In genomic region chr15:90184786-90185704, GRCh38 we compare ENCODE assay signal across 1 cellular context.
TF ChIP-seq lines count a peak whose summit lies in the region.

No MANE protein-coding gene starts in this region.

TF ChIP-seq in SK-N-SH, 30 proteins besides CTCF, POLR2A, EP300 and RAD21 (continued from another document):
- no peak for TF ChIP-seq SMC3 (IDR thresholded peaks at IDR 0.05; ENCODE audit: low read depth, low read length)
- TF ChIP-seq RCOR1 (IDR thresholded peaks at IDR 0.05; ENCODE audit: low read length) = no peak; the same call in 1 of the 2 replicates
- TF ChIP-seq REST (IDR thresholded peaks at IDR 0.05; ENCODE audit: low read depth, low read length) = no peak
- TF ChIP-seq EZH2phosphoT487 (IDR thresholded peaks at IDR 0.05; ENCODE audit: borderline replicate concordance, low read depth) = no peak
- TF ChIP-seq MAX (IDR thresholded peaks at IDR 0.05; ENCODE audit: low read depth) = peak; percentile 34; the same call in 1 of the 2 replicates
- TF ChIP-seq MEF2A (IDR thresholded peaks at IDR 0.05; ENCODE audit: borderline replicate concordance, low read depth) = no peak
- TF ChIP-seq USF1 (IDR thresholded peaks at IDR 0.05; ENCODE audit: borderline replicate concordance, low read depth) = no peak
- no peak for TF ChIP-seq TEAD4 (IDR thresholded peaks at IDR 0.05; ENCODE audit: borderline replicate concordance, insufficient read depth)
- TF ChIP-seq JUND (IDR thresholded peaks at IDR 0.05) = no peak
- TF ChIP-seq FOSL2 (IDR thresholded peaks at IDR 0.05; ENCODE audit: borderline replicate concordance, low read depth) = no peak
- peak; percentile 55; the same call in 1 of the 2 replicates for TF ChIP-seq ELF1 (IDR thresholded peaks at IDR 0.05)
- TF ChIP-seq NFIC (IDR thresholded peaks at IDR 0.05; ENCODE audit: borderline replicate concordance) = peak; percentile 71
- TF ChIP-seq TCF12 (IDR thresholded peaks at IDR 0.05) = no peak
- TF ChIP-seq YY1 (IDR thresholded peaks at IDR 0.05; ENCODE audit: low read depth) = 0 out of 2 replicates have a peak, but pooled peaks have one; percentile 53
- no peak for TF ChIP-seq FOXM1 (IDR thresholded peaks at IDR 0.05; ENCODE audit: low read depth)
